ENCODE assay signal across 17 cellular contexts in the genomic region with DNA sequence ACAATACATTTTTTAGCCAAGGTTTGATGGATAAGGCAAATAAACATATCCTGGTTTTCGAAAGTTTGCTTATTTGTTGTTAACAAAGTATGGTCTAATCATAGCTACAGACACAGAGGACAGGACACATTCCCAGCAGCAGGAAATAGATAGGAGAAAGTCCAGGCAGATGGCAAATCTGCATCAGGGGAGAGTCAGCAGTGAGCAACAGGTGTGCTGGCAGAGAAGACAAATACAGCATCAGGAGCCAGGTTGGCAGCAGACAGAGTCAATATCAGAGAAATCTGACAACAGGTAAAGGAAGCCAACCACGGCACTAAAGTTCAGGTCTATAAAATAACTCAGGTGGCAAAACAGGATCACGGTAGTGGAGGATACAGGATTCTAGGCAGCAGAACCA.
DNase-seq lines count a peak whose midpoint lies in the region; TF ChIP-seq lines count a peak whose summit lies in the region.
"Had no signal": no experiment of that assay in that cellular context is flagged by ENCODE, and none has a peak within 500 bp of the region (broad histone marks: within the 10 kb centered on the region; RNA-seq: fewer than 3 reads in every experiment).

No MANE protein-coding gene starts in this region.

- H3K27me3 ChIP-seq in MG63, result no peaks in the 10 kb centered on the region
- no peaks in the 10 kb centered on the region for H3K27me3 ChIP-seq in spleen (replicated peaks in 1 of 7)
- H3K27me3 ChIP-seq: dorsolateral prefrontal cortex, Peyer's patch had no signal

- 79 to 91% (median 88%) methylated on average over 3 of the region's 3 CpGs for WGBS in spleen, 5 donors

- intact Hi-C loops in spleen (cut with DNase I; ENCODE audit: low total_unique reads), result no loop called here

- peak; percentile 81 for DNase-seq in DMS153 (lab: John Stamatoyannopoulos, UW)
- DNase-seq in G401 (ENCODE audit: low spot score), result peak; percentile 16
- peak; percentile 75 for DNase-seq in NCI-H510A treated with DMSO at 0.1 percent for 48 hours (lab: John Stamatoyannopoulos, UW)
- peak; percentile 19 to 35 for DNase-seq in lung microvascular endothelial cell (ENCODE audit: low read depth in 2 of 2)
- DNase-seq in MG63, result no peak
- no peak for DNase-seq in spleen
- no peak for DNase-seq in AML-193 (lab: John Stamatoyannopoulos, UW)
- DNase-seq: activated CD8-positive, alpha-beta T cell treated with anti-CD3 and anti-CD28 coated beads for 36 hours; activated effector memory CD4-positive, alpha-beta T cell treated with anti-CD3 and anti-CD28 coated beads, Interleukin-2, amount 50 U/mL, for 16 hours; central memory CD4-positive, alpha-beta T cell; dorsolateral prefrontal cortex; Karpas-422; NK-92 treated with Interleukin-12 subunit alpha and Interleukin-12 subunit beta, amount 100 ng/mL, for 24 hours; Peyer's patch; trophoblast cell had no signal

- no peak for TF ChIP-seq POLR2A in spleen (IDR thresholded peaks at IDR 0.05)

- no peaks in the 10 kb centered on the region for H3K4me1 ChIP-seq in spleen
- H3K4me1 ChIP-seq: Peyer's patch had no signal

- H3K27ac ChIP-seq in spleen, result no peak overlapping the region
- H3K27ac ChIP-seq: dorsolateral prefrontal cortex, HL-60, Peyer's patch had no signal

- in situ Hi-C loops in G401 (cut with HindIII; ENCODE audit: low sequenced_read_pairs), result no loop called here

- TF ChIP-seq CTCF in spleen (IDR thresholded peaks at IDR 0.05 in 8 of 11, conservative IDR thresholded peaks at IDR 0.05 in 3 of 11), result no peak

- H3K36me3 ChIP-seq in MG63 (no peaks in the 10 kb centered on the region), spleen (no peaks in the 10 kb centered on the region)
- H3K36me3 ChIP-seq: Peyer's patch had no signal

- H3K9me3 ChIP-seq in MG63, result no peaks in the 10 kb centered on the region
- H3K9me3 ChIP-seq in spleen, result no peaks in the 10 kb centered on the region
- H3K9me3 ChIP-seq: Peyer's patch had no signal

- H3K4me3 ChIP-seq in MG63 (no peak overlapping the region), spleen (no peak overlapping the region)
- H3K4me3 ChIP-seq: dorsolateral prefrontal cortex, GM12878, Peyer's patch had no signal

Comparison
In these comparisons a context has a peak if more than half of its experiments do, and no peak if none do; other contexts are left out.
1. DNase-seq: peak in DMS153 (single experiment), G401 (single experiment), NCI-H510A treated with DMSO at 0.1 percent for 48 hours (single experiment) and lung microvascular endothelial cell (2 of 2); none in MG63 (single experiment), spleen (single experiment) and AML-193 (0 of 2).